14 cellular contexts compared by ENCODE assay signal in genomic region chr1:151935154-151935553, GRCh38. TPM values are rescaled to one million over a fixed set of nuclear protein-coding genes. Genes with fewer than 3 reads are reported as not detected.
DNase-seq lines count a peak whose midpoint lies in the region; ATAC-seq and TF ChIP-seq lines count a peak whose summit lies in the region.
"Had no signal": no experiment of that assay in that cellular context is flagged by ENCODE, and none has a peak within 500 bp of the region (broad histone marks: within the 10 kb centered on the region; RNA-seq: fewer than 3 reads in every experiment).

No MANE protein-coding gene starts in this region.

- H3K27me3 ChIP-seq in testis, result no peaks in the 10 kb centered on the region
- H3K27me3 ChIP-seq: thyroid gland had no signal

- H3K4me1 ChIP-seq in mucosa of descending colon (ENCODE audit: low read depth), result no peaks in the 10 kb centered on the region
- peaks cover 6% of the 10 kb centered on the region for H3K4me1 ChIP-seq in testis
- H3K4me1 ChIP-seq: thyroid gland had no signal

- H3K27ac ChIP-seq in testis, result no peak overlapping the region
- H3K27ac ChIP-seq: thyroid gland had no signal

- H3K4me1 Mint-ChIP-seq in CD14-positive monocyte, result peaks cover 20% of the 10 kb centered on the region

- H3K9me3 Mint-ChIP-seq in CD14-positive monocyte, result no peaks in the 10 kb centered on the region

- ATAC-seq in mucosa of descending colon (peak; percentile 56), HG03025 (IDR thresholded peaks at IDR 0.05; ENCODE audit: low FRiP score, unreplicated experiment) (no peak)

- H3K4me3 ChIP-seq in mucosa of descending colon (no peak overlapping the region), testis (no peak overlapping the region)
- H3K4me3 ChIP-seq: thyroid gland had no signal

- 58 to 78% methylated on average over 3 of the region's 3 CpGs for WGBS in testis, 2 donors

- H3K36me3 ChIP-seq in mucosa of descending colon (ENCODE audit: low read depth) (no peaks in the 10 kb centered on the region), testis (ENCODE audit: low read depth, missing control alignments) (no peaks in the 10 kb centered on the region)
- H3K36me3 ChIP-seq: thyroid gland had no signal

- TF ChIP-seq POLR2A in testis (IDR thresholded peaks at IDR 0.05), result no peak

- intact Hi-C loops in CD14-positive monocyte (cut with micrococcal nuclease) (loop anchor here in 1 of 2 donors (2.0 kb wide), 1 partner anchor 60 kb away; no protein-coding TSS in a partner anchor), mucosa of descending colon (cut with DNase I, micrococcal nuclease) (loop anchor here in 1 of 2 donors (2.0 kb wide), 1 partner anchor 66 kb away; no protein-coding TSS in a partner anchor), testis (cut with DNase I; ENCODE audit: low total_unique reads) (no loop called here)

- H3K36me3 Mint-ChIP-seq in CD14-positive monocyte, result peaks cover 0 to 2% of the 10 kb centered on the region in 2 donors

- DNase-seq in CD14-positive monocyte (ENCODE audit: low spot score), result no peak
- DNase-seq in NCI-H226, result peak; percentile 28
- peak; percentile 65 for DNase-seq in dermis blood vessel endothelial cell
- DNase-seq in mucosa of descending colon, result no peak
- no peak for DNase-seq in middle frontal gyrus (ENCODE audit: extremely low spot score, low spot score)
- no peak for DNase-seq in testis
- DNase-seq in NCI-H2081 treated with DMSO at 0.1 percent for 48 hours (lab: John Stamatoyannopoulos, UW), result no peak
- DNase-seq: activated CD4-positive, alpha-beta T cell treated with anti-CD3 and anti-CD28 coated beads for 4 hours; aorta; DMS153; NCI-H2171 treated with DMSO at 0.1 percent for 48 hours; T-helper 1 cell; thyroid gland had no signal

- no peak overlapping the region for H3K4me3 Mint-ChIP-seq in CD14-positive monocyte

- H3K27ac Mint-ChIP-seq in CD14-positive monocyte, result peak overlapping the region in 4 of 7 donors; percentile 37 to 75 (median 58)

- peaks cover 0 to 3% (median 0%) of the 10 kb centered on the region in 3 donors for H3K27me3 Mint-ChIP-seq in CD14-positive monocyte (ENCODE audit: low read depth in 3 of 3)

- H3K9me3 ChIP-seq in mucosa of descending colon, result no peaks in the 10 kb centered on the region
- H3K9me3 ChIP-seq in testis, result no peaks in the 10 kb centered on the region
- H3K9me3 ChIP-seq: thyroid gland had no signal

- TF ChIP-seq CTCF in CD14-positive monocyte (IDR thresholded peaks at IDR 0.05) (no peak), mucosa of descending colon (IDR thresholded peaks at IDR 0.05) (no peak), testis (IDR thresholded peaks at IDR 0.05) (no peak)

RNA-seq across cellular contexts. Expression of gene THEM4, which starts 25.8 kb away (rescaled TPM):
- polyA plus RNA-seq in CD14-positive monocyte (1 to 10 TPM; 3.7 to 4.6 TPM), testis (ENCODE audit: insufficient read depth, low read depth, low replicate concordance) (33.5 TPM)
- total RNA-seq in dermis blood vessel endothelial cell (5.1 and 12.1 TPM in 2 replicates), mucosa of descending colon (10 to 100 TPM in 2 of 3 donors, 1 to 10 TPM in 1; 9.1 to 12.7 (median 11.3) TPM), testis (10 to 100 TPM; 35.0 to 42.0 TPM)

RNA-seq across cellular contexts. Expression of gene S100A10, which starts 58.5 kb away (rescaled TPM):
- 1,000 to 10,000 TPM; 2,129 to 2,138 TPM for polyA plus RNA-seq in CD14-positive monocyte
- total RNA-seq in dermis blood vessel endothelial cell, result 148 and 239 TPM in 2 replicates
- 1,000 to 10,000 TPM in 2 of 3 donors, 100 to 1,000 TPM in 1; 540 to 1,335 (median 1,083) TPM for total RNA-seq in mucosa of descending colon
- 100 to 1,000 TPM in 1 of 2 donors, 10 to 100 TPM in 1; 92.4 to 110 TPM for total RNA-seq in testis
- polyA plus RNA-seq in testis (ENCODE audit: insufficient read depth, low read depth, low replicate concordance), result 364 TPM

Comparison
In these comparisons a context has a peak if more than half of its experiments do, and no peak if none do; other contexts are left out.
1. DNase-seq: peak in NCI-H226 (single experiment) and dermis blood vessel endothelial cell (single experiment); none in CD14-positive monocyte (single experiment), mucosa of descending colon (0 of 3), middle frontal gyrus (single experiment), testis (single experiment) and NCI-H2081 treated with DMSO at 0.1 percent for 48 hours (single experiment).